ENCODE assay signal across 29 cellular contexts in the genomic region with DNA sequence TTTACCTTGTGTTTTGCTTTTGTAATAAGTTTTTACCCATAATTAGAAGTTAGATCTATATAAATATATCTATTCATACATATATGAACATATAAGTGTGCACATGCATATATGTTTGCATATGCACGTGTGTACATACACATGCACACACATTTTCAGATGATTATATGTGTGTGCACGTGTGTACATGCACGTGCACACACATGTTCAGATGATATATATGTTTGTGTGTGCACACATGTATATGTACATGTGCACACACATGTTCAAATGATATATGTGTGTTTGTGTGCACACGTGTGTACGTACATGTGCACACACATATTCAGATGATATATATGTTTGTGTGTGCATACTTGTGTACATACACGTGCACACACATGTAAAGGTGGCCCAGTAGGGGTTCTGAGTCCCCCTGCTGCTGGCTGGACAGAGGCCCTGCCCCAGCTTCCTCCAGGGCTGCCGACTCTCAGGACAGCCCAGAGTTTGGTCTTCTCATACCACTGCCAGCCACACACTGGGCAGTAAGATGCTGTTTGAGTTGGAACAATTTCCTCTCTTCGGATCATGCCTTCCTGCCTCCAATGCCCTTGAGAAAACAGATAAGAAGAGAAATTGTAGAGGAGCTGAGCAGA.
"Had no signal": no experiment of that assay in that cellular context is flagged by ENCODE, and none has a peak within 500 bp of the region (broad histone marks: within the 10 kb centered on the region; RNA-seq: fewer than 3 reads in every experiment).

No MANE protein-coding gene starts in this region.

- H3K27ac ChIP-seq: heart left ventricle, left lung, lower lobe of right lung, pancreas, psoas muscle, skin epidermis, stomach, testis, thyroid gland, transverse colon, upper lobe of left lung had no signal

- ATAC-seq: heart left ventricle; left colon; left lung; lower lobe of right lung; mucosa of descending colon; naive thymus-derived CD4-positive, alpha-beta T cell; natural killer cell treated with Interleukin-12 subunit alpha and Interleukin-12 subunit beta and Interleukin-15 and Interleukin-18, amount 100 ng/mL, for 72 hours; pancreas; psoas muscle; sciatic nerve; stimulated activated naive B cell treated with anti-CD40 and anti-IgM and Interleukin-4, amounts not matched to agents 10 μg/mL and 1 μg/mL and 100 μg/mL, for 72 hours; stimulated activated naive CD8-positive, alpha-beta T cell treated with anti-CD3 and anti-CD28 coated beads, Interleukin-15, Interleukin-2, amounts not matched to agents 100 U/mL and 50 U/mL, for 24 hours had no signal

- H3K4me1 ChIP-seq: heart left ventricle, pancreas, psoas muscle, thyroid gland, transverse colon had no signal

- FAIRE-seq: keratinocyte, pancreas had no signal

- H3K36me3 ChIP-seq: heart left ventricle, left lung, lower lobe of right lung, pancreas, stomach, thyroid gland, transverse colon, upper lobe of left lung had no signal

- H3K4me3 ChIP-seq: heart left ventricle, left lung, lower lobe of right lung, mucosa of descending colon, pancreas, psoas muscle, skin epidermis, stomach, testis, thyroid gland, transverse colon, upper lobe of left lung had no signal

- DNase-seq: heart left ventricle; hypothalamus; immature natural killer cell; left colon; lower lobe of right lung; mammary epithelial cell; mesendoderm; midbrain; mucosa of descending colon; naive thymus-derived CD4-positive, alpha-beta T cell; pancreas; posterior cingulate gyrus; psoas muscle; stimulated activated CD4-positive, alpha-beta T cell treated with anti-CD3 and anti-CD28 coated beads, Interleukin-12 subunit alpha, Interleukin-12 subunit beta, amount 100 ng/mL, for 4 hours; stimulated activated CD4-positive, alpha-beta T cell treated with anti-CD3 and anti-CD28 coated beads, Interleukin-15, amount 100 ng/mL, for 24 hours; stimulated activated CD4-positive, alpha-beta T cell treated with anti-CD3 and anti-CD28 coated beads, Interleukin-2, amount 100 ng/mL, for 24 hours; stimulated activated CD4-positive, alpha-beta T cell treated with anti-CD3 and anti-CD28 coated beads, Interleukin-4, amount 100 ng/mL, for 1 hour; stimulated activated naive B cell treated with anti-CD40 and anti-IgM and Interleukin-4, amounts not matched to agents 10 μg/mL and 1 μg/mL and 100 μg/mL, for 72 hours; stimulated activated naive CD8-positive, alpha-beta T cell treated with anti-CD3 and anti-CD28 coated beads, Interleukin-15, Interleukin-2, amounts not matched to agents 100 U/mL and 50 U/mL, for 24 hours; stomach; testis; thyroid gland; transverse colon had no signal

- H3K9me3 ChIP-seq: heart left ventricle, left lung, lower lobe of right lung, mucosa of descending colon, pancreas, psoas muscle, stomach, testis, thyroid gland, transverse colon, upper lobe of left lung had no signal

- H3K27me3 ChIP-seq: pancreas, testis, thyroid gland, upper lobe of left lung had no signal
